In the genomic region with DNA sequence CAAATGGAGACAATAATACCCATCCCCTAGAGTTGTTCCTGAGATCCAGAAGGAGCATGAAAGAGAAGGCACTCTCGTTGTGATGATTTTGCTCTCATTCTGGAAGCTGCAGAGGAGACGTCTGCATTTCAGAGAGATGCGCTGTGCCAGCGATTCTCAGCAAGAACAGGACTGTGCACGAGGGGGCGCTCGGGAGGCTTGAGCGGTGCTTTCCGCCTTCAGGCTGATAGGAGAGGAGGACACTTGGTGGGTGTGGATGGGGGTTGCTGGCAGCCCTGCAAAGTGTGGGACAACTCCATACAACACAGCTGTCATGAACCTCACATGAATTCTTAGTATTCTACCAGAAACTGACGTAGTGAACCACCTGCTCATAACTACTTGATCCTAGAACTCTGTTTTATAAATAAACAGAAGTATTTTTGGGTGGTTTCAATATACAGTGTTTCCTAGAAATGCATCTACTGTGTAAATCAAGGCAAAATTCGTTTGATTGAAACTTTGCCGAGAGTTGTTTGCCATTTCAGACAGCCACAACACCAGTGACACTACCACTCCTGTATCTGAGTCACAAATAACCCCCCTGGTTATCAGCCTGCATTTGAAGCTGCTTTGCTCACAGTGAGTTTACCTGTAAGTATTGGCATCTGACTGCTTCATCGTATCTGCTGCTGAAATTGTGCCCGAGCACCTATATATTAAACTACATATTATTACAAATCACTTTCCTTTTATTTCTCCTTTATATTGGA, we compare ENCODE assay signal across 8 cellular contexts. TPM values are rescaled to one million over a fixed set of nuclear protein-coding genes. Genes with fewer than 3 reads are reported as not detected.
DNase-seq lines count a peak whose midpoint lies in the region; ATAC-seq and TF ChIP-seq lines count a peak whose summit lies in the region.

No MANE protein-coding gene starts in this region.

- POLR2A ChIA-PET in AG04449 (lab: Yijun Ruan, JAX): no interaction called here
- POLR2A ChIA-PET in activated CD8-positive, alpha-beta T cell treated with anti-CD3 and anti-CD28 coated beads for 36 hours (lab: Charles Lee): interaction anchor here (1.0 to 1.1 kb wide), 2 partner anchors 37 to 221 kb away, joined by 3 read pairs; no protein-coding TSS in a partner anchor

- ATAC-seq in GM18858 (IDR thresholded peaks at IDR 0.05; ENCODE audit: unreplicated experiment) (peak; percentile 63), HG03342 (IDR thresholded peaks at IDR 0.05; ENCODE audit: unreplicated experiment) (peak; percentile 77), memory B cell (ENCODE audit: low read depth) (peak; percentile 72)
- peak; percentile 98 for ATAC-seq in activated CD8-positive, alpha-beta T cell treated with anti-CD3 and anti-CD28 coated beads for 36 hours

- CTCF ChIA-PET in AG04449 (lab: Yijun Ruan, JAX): interaction anchor here (0.7 to 5.6 kb wide), 11 partner anchors 9 to 182 kb away, joined by 3 to 45 read pairs (median 4); no protein-coding TSS in a partner anchor
- CTCF ChIA-PET in activated CD8-positive, alpha-beta T cell treated with anti-CD3 and anti-CD28 coated beads for 36 hours (lab: Charles Lee): interaction anchor here (0.7 to 7.3 kb wide), 24 partner anchors 10 to 190 kb away, joined by 3 to 54 read pairs (median 5); no protein-coding TSS in a partner anchor

- H3K4me3 ChIP-seq in AG04449 (ENCODE audit: low read depth, low read length): no peak overlapping the region

- DNase-seq in AG04449 (ENCODE audit: low read depth, low spot score) (no peak), NCI-H748 (lab: John Stamatoyannopoulos, UW; ENCODE audit: unreplicated experiment) (peak; percentile 64), memory B cell (ENCODE audit: low spot score in 2 of 2) (peak; percentile 35 to 52)
- DNase-seq in activated CD8-positive, alpha-beta T cell treated with anti-CD3 and anti-CD28 coated beads for 36 hours: peak; percentile 97
- DNase-seq in effector CD4-positive, alpha-beta T cell: peak; percentile 58
- peak; percentile 11 to 37 for DNase-seq in stimulated activated CD8-positive, alpha-beta memory T cell treated with anti-CD3 and anti-CD28 coated beads, Interleukin-15, amount 100 ng/mL, for 4 hours (ENCODE audit: low read depth in 2 of 2)

- peaks cover 10% of the 10 kb centered on the region for H3K4me1 Mint-ChIP-seq in activated CD8-positive, alpha-beta T cell treated with anti-CD3 and anti-CD28 coated beads for 36 hours (ENCODE audit: low read depth)
- peaks cover 3% of the 10 kb centered on the region for H3K4me1 Mint-ChIP-seq in memory B cell

- no peak overlapping the region for H3K27ac Mint-ChIP-seq in activated CD8-positive, alpha-beta T cell treated with anti-CD3 and anti-CD28 coated beads for 36 hours
- no peak overlapping the region for H3K27ac Mint-ChIP-seq in memory B cell

- peak; percentile 88 for TF ChIP-seq CTCF in AG04449 (IDR thresholded peaks at IDR 0.05; ENCODE audit: insufficient read depth, low read length, missing control alignments)
- peak; percentile 78 for TF ChIP-seq CTCF in activated CD8-positive, alpha-beta T cell treated with anti-CD3 and anti-CD28 coated beads for 36 hours (IDR thresholded peaks at IDR 0.05)

- no peaks in the 10 kb centered on the region for H3K36me3 Mint-ChIP-seq in activated CD8-positive, alpha-beta T cell treated with anti-CD3 and anti-CD28 coated beads for 36 hours (ENCODE audit: low read depth)
- no peaks in the 10 kb centered on the region for H3K36me3 Mint-ChIP-seq in memory B cell

- H3K4me3 Mint-ChIP-seq in activated CD8-positive, alpha-beta T cell treated with anti-CD3 and anti-CD28 coated beads for 36 hours: no peak overlapping the region
- H3K4me3 Mint-ChIP-seq in memory B cell: no peak overlapping the region

- H3K9me3 Mint-ChIP-seq in activated CD8-positive, alpha-beta T cell treated with anti-CD3 and anti-CD28 coated beads for 36 hours: no peaks in the 10 kb centered on the region
- no peaks in the 10 kb centered on the region for H3K9me3 Mint-ChIP-seq in memory B cell

- intact Hi-C loops in activated CD8-positive, alpha-beta T cell treated with anti-CD3 and anti-CD28 coated beads for 36 hours (cut with micrococcal nuclease): loop anchor here (1.0 kb wide), 1 partner anchor 181 kb away; no protein-coding TSS in a partner anchor

- peaks cover 18% of the 10 kb centered on the region for H3K27me3 Mint-ChIP-seq in activated CD8-positive, alpha-beta T cell treated with anti-CD3 and anti-CD28 coated beads for 36 hours
- peaks cover 14% of the 10 kb centered on the region for H3K27me3 Mint-ChIP-seq in memory B cell

RNA-seq across cellular contexts. Expression of gene SPSB4, which starts 39.5 kb away (rescaled TPM):
- not detected for total RNA-seq in activated CD8-positive, alpha-beta T cell treated with anti-CD3 and anti-CD28 coated beads for 36 hours
